Comparison of ENCODE assay signal across 2 cellular contexts in genomic region chr7:45663167-45663921, GRCh38.
TF ChIP-seq lines count a peak whose summit lies in the region.

No MANE protein-coding gene starts in this region.

TF ChIP-seq in Ishikawa, 13 proteins besides CTCF, POLR2A, EP300 and RAD21 (continued from another document):
- TF ChIP-seq REST (IDR thresholded peaks at IDR 0.05; ENCODE audit: low read depth) (no peak), CEBPB (IDR thresholded peaks at IDR 0.05) (no peak), TAF1 (IDR thresholded peaks at IDR 0.05; ENCODE audit: low read depth) (no peak), ZBTB7A (IDR thresholded peaks at IDR 0.05; ENCODE audit: low read depth) (no peak), YY1 (IDR thresholded peaks at IDR 0.05; ENCODE audit: low read depth) (no peak)

TF ChIP-seq in HepG2, 621 proteins besides CTCF, POLR2A, EP300 and RAD21 (continued from another document and continues in another):
- TF ChIP-seq ATAD3A (CRISPR knock-in tag; IDR thresholded peaks at IDR 0.05) (no peak), KAT7 (CRISPR knock-in tag; IDR thresholded peaks at IDR 0.05; ENCODE audit: borderline replicate concordance) (no peak), TCF7L2 (IDR thresholded peaks at IDR 0.05; ENCODE audit: low read depth, low read length) (no peak), ZSCAN30 (CRISPR knock-in tag; IDR thresholded peaks at IDR 0.05) (no peak), NR2F1 (CRISPR knock-in tag; IDR thresholded peaks at IDR 0.05) (no peak), KDM5A (IDR thresholded peaks at IDR 0.05; ENCODE audit: borderline replicate concordance, low read length) (no peak), PITX1 (CRISPR knock-in tag; IDR thresholded peaks at IDR 0.05) (peak; percentile 39; the same call in 1 of the 2 replicates), ZNF160 (CRISPR knock-in tag; IDR thresholded peaks at IDR 0.05) (no peak), ARID3A (IDR thresholded peaks at IDR 0.05; ENCODE audit: low read depth, low read length) (no peak), MATR3 (CRISPR knock-in tag; IDR thresholded peaks at IDR 0.05) (no peak), ZBTB7B (CRISPR knock-in tag; IDR thresholded peaks at IDR 0.05) (no peak), ZNF644 (CRISPR knock-in tag; IDR thresholded peaks at IDR 0.05; ENCODE audit: low read depth) (no peak), KLF11 (CRISPR knock-in tag; IDR thresholded peaks at IDR 0.05) (no peak), ZNF768 (CRISPR knock-in tag; IDR thresholded peaks at IDR 0.05) (no peak), HINFP (CRISPR knock-in tag; IDR thresholded peaks at IDR 0.05; ENCODE audit: low read depth) (no peak), NFKBIZ (CRISPR knock-in tag; IDR thresholded peaks at IDR 0.05) (no peak), POLR2AphosphoS5 (IDR thresholded peaks at IDR 0.05; ENCODE audit: low read depth, low read length) (no peak), THAP11 (CRISPR knock-in tag; IDR thresholded peaks at IDR 0.05) (no peak), MYNN (CRISPR knock-in tag; IDR thresholded peaks at IDR 0.05; ENCODE audit: low read depth) (no peak), ZNF83 (CRISPR knock-in tag; IDR thresholded peaks at IDR 0.05; ENCODE audit: borderline replicate concordance) (no peak), HIC2 (CRISPR knock-in tag; IDR thresholded peaks at IDR 0.05; ENCODE audit: low read depth) (no peak), SOX6 (IDR thresholded peaks at IDR 0.05) (no peak), SOX6 (CRISPR knock-in tag; IDR thresholded peaks at IDR 0.05) (peak; percentile 19; the same call in 1 of the 2 replicates), FIP1L1 (IDR thresholded peaks at IDR 0.05; ENCODE audit: borderline replicate concordance, insufficient read depth, low read depth, low read length) (no peak), NRL (CRISPR knock-in tag; IDR thresholded peaks at IDR 0.05; ENCODE audit: borderline replicate concordance) (0 out of 2 replicates have a peak, but pooled peaks have one; percentile 31), ZBTB1 (CRISPR knock-in tag; IDR thresholded peaks at IDR 0.05; ENCODE audit: borderline replicate concordance) (no peak), JUND (CRISPR knock-in tag; IDR thresholded peaks at IDR 0.05) (no peak), TAF15 (IDR thresholded peaks at IDR 0.05; ENCODE audit: low read depth, low read length, poor library complexity, severe bottlenecking) (no peak), ZMAT3 (CRISPR knock-in tag; conservative IDR thresholded peaks at IDR 0.05) (no peak), NBN (conservative IDR thresholded peaks at IDR 0.05) (no peak), ZNF761 (CRISPR knock-in tag; conservative IDR thresholded peaks at IDR 0.05) (no peak), E2F2 (CRISPR knock-in tag; IDR thresholded peaks at IDR 0.05; ENCODE audit: borderline replicate concordance) (no peak), ZNF543 (CRISPR knock-in tag; IDR thresholded peaks at IDR 0.05) (no peak), PHF8 (CRISPR knock-in tag; IDR thresholded peaks at IDR 0.05) (no peak), KDM4B (CRISPR knock-in tag; IDR thresholded peaks at IDR 0.05) (no peak), PCBP2 (optimal IDR thresholded peaks at IDR 0.05; ENCODE audit: low read depth, low read length, poor library complexity, severe bottlenecking) (no peak), KDM6A (CRISPR knock-in tag; IDR thresholded peaks at IDR 0.05; ENCODE audit: low read depth) (no peak), NR2F2 (IDR thresholded peaks at IDR 0.05; ENCODE audit: borderline replicate concordance, low read depth) (no peak), FOXA3 (CRISPR knock-in tag; IDR thresholded peaks at IDR 0.05) (no peak), NFKB2 (CRISPR knock-in tag; IDR thresholded peaks at IDR 0.05; ENCODE audit: borderline replicate concordance) (no peak), NCOA2 (CRISPR knock-in tag; IDR thresholded peaks at IDR 0.05) (no peak), ZNF138 (CRISPR knock-in tag; IDR thresholded peaks at IDR 0.05; ENCODE audit: low read depth) (no peak), ZC3H13 (CRISPR knock-in tag; IDR thresholded peaks at IDR 0.05) (no peak), XRCC5 (optimal IDR thresholded peaks at IDR 0.05; ENCODE audit: low read length) (peak; percentile 36), RFX1 (IDR thresholded peaks at IDR 0.05) (no peak), ZNF12 (CRISPR knock-in tag; IDR thresholded peaks at IDR 0.05) (no peak), ZNF563 (CRISPR knock-in tag; IDR thresholded peaks at IDR 0.05) (no peak; the same call in 1 of the 2 replicates), HDAC6 (IDR thresholded peaks at IDR 0.05; ENCODE audit: low read depth, low read length) (no peak), THAP7 (CRISPR knock-in tag; IDR thresholded peaks at IDR 0.05) (no peak), EEA1 (CRISPR knock-in tag; IDR thresholded peaks at IDR 0.05; ENCODE audit: borderline replicate concordance) (no peak), RXRB (CRISPR knock-in tag; IDR thresholded peaks at IDR 0.05; ENCODE audit: borderline replicate concordance) (peak; percentile 49; the same call in 1 of the 2 replicates), MED13 (CRISPR knock-in tag; IDR thresholded peaks at IDR 0.05) (no peak)
- TF ChIP-seq, protein P1, sequence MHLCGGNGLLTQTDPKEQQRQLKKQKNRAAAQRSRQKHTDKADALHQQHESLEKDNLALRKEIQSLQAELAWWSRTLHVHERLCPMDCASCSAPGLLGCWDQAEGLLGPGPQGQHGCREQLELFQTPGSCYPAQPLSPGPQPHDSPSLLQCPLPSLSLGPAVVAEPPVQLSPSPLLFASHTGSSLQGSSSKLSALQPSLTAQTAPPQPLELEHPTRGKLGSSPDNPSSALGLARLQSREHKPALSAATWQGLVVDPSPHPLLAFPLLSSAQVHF (CRISPR knock-in tag; IDR thresholded peaks at IDR 0.05), result no peak
- TF ChIP-seq, protein P2, sequence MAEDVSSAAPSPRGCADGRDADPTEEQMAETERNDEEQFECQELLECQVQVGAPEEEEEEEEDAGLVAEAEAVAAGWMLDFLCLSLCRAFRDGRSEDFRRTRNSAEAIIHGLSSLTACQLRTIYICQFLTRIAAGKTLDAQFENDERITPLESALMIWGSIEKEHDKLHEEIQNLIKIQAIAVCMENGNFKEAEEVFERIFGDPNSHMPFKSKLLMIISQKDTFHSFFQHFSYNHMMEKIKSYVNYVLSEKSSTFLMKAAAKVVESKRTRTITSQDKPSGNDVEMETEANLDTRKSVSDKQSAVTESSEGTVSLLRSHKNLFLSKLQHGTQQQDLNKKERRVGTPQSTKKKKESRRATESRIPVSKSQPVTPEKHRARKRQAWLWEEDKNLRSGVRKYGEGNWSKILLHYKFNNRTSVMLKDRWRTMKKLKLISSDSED (CRISPR knock-in tag; IDR thresholded peaks at IDR 0.05), result no peak
- TF ChIP-seq, protein P3, sequence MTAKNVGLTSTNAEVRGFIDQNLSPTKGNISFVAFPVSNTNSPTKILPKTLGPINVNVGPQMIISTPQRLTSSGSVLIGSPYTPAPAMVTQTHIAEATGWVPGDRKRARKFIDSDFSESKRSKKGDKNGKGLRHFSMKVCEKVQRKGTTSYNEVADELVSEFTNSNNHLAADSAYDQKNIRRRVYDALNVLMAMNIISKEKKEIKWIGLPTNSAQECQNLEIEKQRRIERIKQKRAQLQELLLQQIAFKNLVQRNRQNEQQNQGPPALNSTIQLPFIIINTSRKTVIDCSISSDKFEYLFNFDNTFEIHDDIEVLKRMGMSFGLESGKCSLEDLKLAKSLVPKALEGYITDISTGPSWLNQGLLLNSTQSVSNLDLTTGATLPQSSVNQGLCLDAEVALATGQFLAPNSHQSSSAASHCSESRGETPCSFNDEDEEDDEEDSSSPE (CRISPR knock-in tag; IDR thresholded peaks at IDR 0.05), result no peak
- TF ChIP-seq, protein P4, sequence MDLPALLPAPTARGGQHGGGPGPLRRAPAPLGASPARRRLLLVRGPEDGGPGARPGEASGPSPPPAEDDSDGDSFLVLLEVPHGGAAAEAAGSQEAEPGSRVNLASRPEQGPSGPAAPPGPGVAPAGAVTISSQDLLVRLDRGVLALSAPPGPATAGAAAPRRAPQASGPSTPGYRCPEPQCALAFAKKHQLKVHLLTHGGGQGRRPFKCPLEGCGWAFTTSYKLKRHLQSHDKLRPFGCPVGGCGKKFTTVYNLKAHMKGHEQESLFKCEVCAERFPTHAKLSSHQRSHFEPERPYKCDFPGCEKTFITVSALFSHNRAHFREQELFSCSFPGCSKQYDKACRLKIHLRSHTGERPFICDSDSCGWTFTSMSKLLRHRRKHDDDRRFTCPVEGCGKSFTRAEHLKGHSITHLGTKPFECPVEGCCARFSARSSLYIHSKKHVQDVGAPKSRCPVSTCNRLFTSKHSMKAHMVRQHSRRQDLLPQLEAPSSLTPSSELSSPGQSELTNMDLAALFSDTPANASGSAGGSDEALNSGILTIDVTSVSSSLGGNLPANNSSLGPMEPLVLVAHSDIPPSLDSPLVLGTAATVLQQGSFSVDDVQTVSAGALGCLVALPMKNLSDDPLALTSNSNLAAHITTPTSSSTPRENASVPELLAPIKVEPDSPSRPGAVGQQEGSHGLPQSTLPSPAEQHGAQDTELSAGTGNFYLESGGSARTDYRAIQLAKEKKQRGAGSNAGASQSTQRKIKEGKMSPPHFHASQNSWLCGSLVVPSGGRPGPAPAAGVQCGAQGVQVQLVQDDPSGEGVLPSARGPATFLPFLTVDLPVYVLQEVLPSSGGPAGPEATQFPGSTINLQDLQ (CRISPR knock-in tag; IDR thresholded peaks at IDR 0.05), result no peak
- TF ChIP-seq, protein P5, sequence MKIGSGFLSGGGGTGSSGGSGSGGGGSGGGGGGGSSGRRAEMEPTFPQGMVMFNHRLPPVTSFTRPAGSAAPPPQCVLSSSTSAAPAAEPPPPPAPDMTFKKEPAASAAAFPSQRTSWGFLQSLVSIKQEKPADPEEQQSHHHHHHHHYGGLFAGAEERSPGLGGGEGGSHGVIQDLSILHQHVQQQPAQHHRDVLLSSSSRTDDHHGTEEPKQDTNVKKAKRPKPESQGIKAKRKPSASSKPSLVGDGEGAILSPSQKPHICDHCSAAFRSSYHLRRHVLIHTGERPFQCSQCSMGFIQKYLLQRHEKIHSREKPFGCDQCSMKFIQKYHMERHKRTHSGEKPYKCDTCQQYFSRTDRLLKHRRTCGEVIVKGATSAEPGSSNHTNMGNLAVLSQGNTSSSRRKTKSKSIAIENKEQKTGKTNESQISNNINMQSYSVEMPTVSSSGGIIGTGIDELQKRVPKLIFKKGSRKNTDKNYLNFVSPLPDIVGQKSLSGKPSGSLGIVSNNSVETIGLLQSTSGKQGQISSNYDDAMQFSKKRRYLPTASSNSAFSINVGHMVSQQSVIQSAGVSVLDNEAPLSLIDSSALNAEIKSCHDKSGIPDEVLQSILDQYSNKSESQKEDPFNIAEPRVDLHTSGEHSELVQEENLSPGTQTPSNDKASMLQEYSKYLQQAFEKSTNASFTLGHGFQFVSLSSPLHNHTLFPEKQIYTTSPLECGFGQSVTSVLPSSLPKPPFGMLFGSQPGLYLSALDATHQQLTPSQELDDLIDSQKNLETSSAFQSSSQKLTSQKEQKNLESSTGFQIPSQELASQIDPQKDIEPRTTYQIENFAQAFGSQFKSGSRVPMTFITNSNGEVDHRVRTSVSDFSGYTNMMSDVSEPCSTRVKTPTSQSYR (CRISPR knock-in tag; IDR thresholded peaks at IDR 0.05; ENCODE audit: borderline replicate concordance), result no peak
- TF ChIP-seq, protein P6, sequence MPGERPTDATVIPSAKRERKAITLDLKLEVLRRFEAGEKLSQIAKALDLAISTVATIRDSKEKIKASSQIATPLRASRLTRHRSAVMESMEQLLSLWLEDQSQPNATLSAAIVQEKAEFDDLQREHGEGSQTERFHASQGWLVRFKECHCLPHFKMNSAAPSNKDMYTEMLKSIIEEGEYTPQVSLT (CRISPR knock-in tag; IDR thresholded peaks at IDR 0.05; ENCODE audit: borderline replicate concordance, low read depth), result no peak
